Comparison of ENCODE assay signal across 10 cellular contexts in genomic region chr6:143743256-143744166, GRCh38.
DNase-seq lines count a peak whose midpoint lies in the region; ATAC-seq and TF ChIP-seq lines count a peak whose summit lies in the region.
"Had no signal": no experiment of that assay in that cellular context is flagged by ENCODE, and none has a peak within 500 bp of the region (broad histone marks: within the 10 kb centered on the region; RNA-seq: fewer than 3 reads in every experiment).

No MANE protein-coding gene starts in this region.

- no peak for ATAC-seq in Panc1
- peak; percentile 65 for ATAC-seq in Right ventricle myocardium superior (ENCODE audit: poor library complexity)
- ATAC-seq in HG02798 (IDR thresholded peaks at IDR 0.05; ENCODE audit: poor library complexity, unreplicated experiment): no peak
- no peak for ATAC-seq in GM21447 (IDR thresholded peaks at IDR 0.05; ENCODE audit: unreplicated experiment)

- no peaks in the 10 kb centered on the region for H3K27me3 Mint-ChIP-seq in Caco-2 (ENCODE audit: insufficient read depth, unreplicated experiment)

- in situ Hi-C loops in Panc1 (cut with HindIII; ENCODE audit: low pct_unique_long_range_greater_than_20kb, low sequenced_read_pairs): no loop called here

- H3K4me1 ChIP-seq in Caco-2: peaks cover 62% of the 10 kb centered on the region
- H3K4me1 ChIP-seq in Panc1 (ENCODE audit: control insufficient read depth, insufficient read depth, low read length): peaks cover 60% of the 10 kb centered on the region

- CTCF ChIA-PET in Caco-2 (lab: Charles Lee): no interaction called here
- CTCF ChIA-PET in Panc1 (lab: Charles Lee): no interaction called here

- POLR2A ChIA-PET in Caco-2 (lab: Charles Lee): no interaction called here
- POLR2A ChIA-PET in Panc1 (lab: Charles Lee): no interaction called here

- BruUV-seq in Caco-2 (replicated peaks; lab: Mats Ljungman, UMichigan) (no TSS peak), Panc1 (replicated peaks; lab: Mats Ljungman, UMichigan) (no TSS peak)

- DNase-seq in Caco-2: peak in 1 of 2 experiments; percentile 48
- no peak for DNase-seq in Panc1 (ENCODE audit: low read depth, low spot score)
- peak; percentile 49 for DNase-seq in Right ventricle myocardium superior
- peak; percentile 76 for DNase-seq in pons (ENCODE audit: low spot score)
- no peak for DNase-seq in stimulated activated CD4-positive, alpha-beta T cell treated with anti-CD3 and anti-CD28 coated beads, Interleukin-4, amount 100 ng/mL, for 24 hours
- DNase-seq in SK-N-DZ (ENCODE audit: low spot score): no peak
- DNase-seq: activated gamma-delta T cell treated with Interleukin-2 at 50 U/mL for 16 hours; CD8-positive, alpha-beta memory T cell had no signal

- intact Hi-C loops in Caco-2 (cut with micrococcal nuclease; ENCODE audit: unreplicated experiment): no loop called here
- intact Hi-C loops in Panc1 (cut with micrococcal nuclease; ENCODE audit: unreplicated experiment): loop anchor here (10.0 kb wide), 1 partner anchor 169 kb away; no protein-coding TSS in a partner anchor
- intact Hi-C loops in Right ventricle myocardium superior (cut with DNase I): no loop called here

- H3K36me3 ChIP-seq in Caco-2 (ENCODE audit: control insufficient read depth, insufficient read depth, low read length) (no peaks in the 10 kb centered on the region; the same call in 1 of the 2 replicates), Panc1 (ENCODE audit: control insufficient read depth, insufficient read depth, low read length) (no peaks in the 10 kb centered on the region)

- H3K27ac Mint-ChIP-seq in Caco-2 (ENCODE audit: unreplicated experiment): peak overlapping the region; percentile 95

- no peaks in the 10 kb centered on the region for H3K9me3 Mint-ChIP-seq in Caco-2 (ENCODE audit: unreplicated experiment)
- H3K9me3 Mint-ChIP-seq: CD8-positive, alpha-beta memory T cell had no signal

- H3K9me3 ChIP-seq in Caco-2 (no peaks in the 10 kb centered on the region), Panc1 (ENCODE audit: control insufficient read depth, insufficient read depth, low read depth, low read length) (no peaks in the 10 kb centered on the region)

- H3K27ac ChIP-seq in Panc1 (ENCODE audit: low read length): peak overlapping the region; percentile 99

- peaks cover 12% of the 10 kb centered on the region for H3K36me3 Mint-ChIP-seq in Caco-2 (ENCODE audit: insufficient read depth, unreplicated experiment)

- H3K4me3 ChIP-seq in Caco-2 (ENCODE audit: low read depth, low read length) (no peak overlapping the region), Panc1 (ENCODE audit: low read depth in 2 of 2, low read length in 2 of 2) (no peak overlapping the region)

- TF ChIP-seq CTCF in Caco-2 (IDR thresholded peaks at IDR 0.05; ENCODE audit: insufficient read depth in 1 of 2, low read depth in 1 of 2, low read length in 1 of 2, severe bottlenecking in 1 of 2, unreplicated experiment in 1 of 2) (no peak), Panc1 (IDR thresholded peaks at IDR 0.05) (no peak)

- peak overlapping the region; percentile 69 for H3K4me3 Mint-ChIP-seq in Caco-2 (ENCODE audit: unreplicated experiment)
- H3K4me3 Mint-ChIP-seq: CD8-positive, alpha-beta memory T cell had no signal

- H3K27me3 ChIP-seq in Caco-2 (replicated peaks; ENCODE audit: control insufficient read depth, insufficient read depth, low read length) (no peaks in the 10 kb centered on the region), Panc1 (ENCODE audit: control insufficient read depth, insufficient read depth, low read length) (no peaks in the 10 kb centered on the region)

- H3K4me1 Mint-ChIP-seq in Caco-2 (ENCODE audit: low read depth, unreplicated experiment): peaks cover 51% of the 10 kb centered on the region

Comparison
In these comparisons a context has a peak if more than half of its experiments do, and no peak if none do; other contexts are left out.
1. DNase-seq: peak in Right ventricle myocardium superior (single experiment) and pons (single experiment); none in Panc1 (single experiment), stimulated activated CD4-positive, alpha-beta T cell treated with anti-CD3 and anti-CD28 coated beads, Interleukin-4, amount 100 ng/mL, for 24 hours (single experiment) and SK-N-DZ (single experiment).